In genomic region chr10:124066744-124067714, GRCh38 we compare ENCODE assay signal across 1 cellular context.
TF ChIP-seq lines count a peak whose summit lies in the region.

No MANE protein-coding gene starts in this region.

TF ChIP-seq in WTC11, 78 proteins besides CTCF, POLR2A, EP300 and RAD21 (continued from another document):
- TF ChIP-seq ATF2 (CRISPR knock-in tag; IDR thresholded peaks at IDR 0.05; ENCODE audit: borderline replicate concordance, low read depth) (no peak), AFF4 (CRISPR knock-in tag; IDR thresholded peaks at IDR 0.05; ENCODE audit: borderline replicate concordance) (no peak), ESRRA (CRISPR knock-in tag; IDR thresholded peaks at IDR 0.05; ENCODE audit: borderline replicate concordance) (no peak), FOXP4 (CRISPR knock-in tag; IDR thresholded peaks at IDR 0.05) (0 out of 2 replicates have a peak, but pooled peaks have one; percentile 36), ETV6 (CRISPR knock-in tag; IDR thresholded peaks at IDR 0.05) (0 out of 2 replicates have a peak, but pooled peaks have one; percentile 56), TEAD1 (CRISPR knock-in tag; IDR thresholded peaks at IDR 0.05) (peak; percentile 79; the same call in 1 of the 2 replicates), SOX15 (CRISPR knock-in tag; IDR thresholded peaks at IDR 0.05) (no peak), FOXJ3 (CRISPR knock-in tag; IDR thresholded peaks at IDR 0.05; ENCODE audit: borderline replicate concordance) (no peak), SP1 (CRISPR knock-in tag; conservative IDR thresholded peaks at IDR 0.05) (no peak), NFE2L1 (CRISPR knock-in tag; IDR thresholded peaks at IDR 0.05) (no peak), ZNF396 (CRISPR knock-in tag; IDR thresholded peaks at IDR 0.05; ENCODE audit: borderline replicate concordance) (no peak), ZBTB21 (CRISPR knock-in tag; IDR thresholded peaks at IDR 0.05; ENCODE audit: borderline replicate concordance) (no peak), PRRX2 (CRISPR knock-in tag; IDR thresholded peaks at IDR 0.05) (no peak), E2F5 (CRISPR knock-in tag; IDR thresholded peaks at IDR 0.05) (no peak), ZNF423 (CRISPR knock-in tag; IDR thresholded peaks at IDR 0.05) (peak; percentile 37; the same call in 1 of the 2 replicates), NR1H2 (CRISPR knock-in tag; IDR thresholded peaks at IDR 0.05) (no peak), ZNF532 (CRISPR knock-in tag; IDR thresholded peaks at IDR 0.05; ENCODE audit: borderline replicate concordance) (no peak), EMX1 (CRISPR knock-in tag; IDR thresholded peaks at IDR 0.05) (no peak)
